In genomic region chr12:26042645-26043044, GRCh38 we compare ENCODE assay signal across 2 cellular contexts.
TF ChIP-seq lines count a peak whose summit lies in the region.

No MANE protein-coding gene starts in this region.

TF ChIP-seq in HEK293, 187 proteins besides CTCF, POLR2A, EP300 and RAD21 (continued from another document):
- TF ChIP-seq ZSCAN18 (tag by site-specific recombination; IDR thresholded peaks at IDR 0.05) (no peak), PRDM6 (tag by site-specific recombination; IDR thresholded peaks at IDR 0.05) (peak; percentile 86)

TF ChIP-seq in WTC11, 78 proteins besides CTCF, POLR2A, EP300 and RAD21 (continued from another document):
- TF ChIP-seq ARID4B (CRISPR knock-in tag; IDR thresholded peaks at IDR 0.05; ENCODE audit: borderline replicate concordance) (no peak), PRDM15 (CRISPR knock-in tag; IDR thresholded peaks at IDR 0.05) (no peak), FOXP1 (CRISPR knock-in tag; IDR thresholded peaks at IDR 0.05; ENCODE audit: borderline replicate concordance) (no peak)
